In genomic region chr16:29202642-29203041, GRCh38 we compare ENCODE assay signal across 8 cellular contexts.
DNase-seq lines count a peak whose midpoint lies in the region; ATAC-seq and TF ChIP-seq lines count a peak whose summit lies in the region.
"Not testable (repeated sequence)": the region's sequence is repeated elsewhere in the genome, so short reads cannot be mapped to it uniquely, and the experiment has no call there.

No MANE protein-coding gene starts in this region.

- DNase-seq in D341Med (ENCODE audit: low spot score) (peak; percentile 47), NCI-H146 treated with DMSO at 0.1 percent for 48 hours (lab: John Stamatoyannopoulos, UW; ENCODE audit: unreplicated experiment) (peak; percentile 75), NCI-H510A (lab: John Stamatoyannopoulos, UW) (peak; percentile 91), endodermal cell (peak; percentile 80), neuronal stem cell (ENCODE audit: low spot score) (peak; percentile 35)
- DNase-seq in WTC11 (ENCODE audit: low spot score); left colon; transverse colon: not testable (repeated sequence)

- H3K14ac ChIP-seq in neuronal stem cell (ENCODE audit: low read length) = not testable (repeated sequence)

- H3K4ac ChIP-seq in neuronal stem cell (ENCODE audit: low read length) = not testable (repeated sequence)

- CTCF ChIA-PET in WTC11 (lab: Charles Lee) = not testable (repeated sequence)

- H2AK5ac ChIP-seq in neuronal stem cell (ENCODE audit: low read depth, low read length) = not testable (repeated sequence)

- 49 to 51% methylated on average over 4 to 9 of the region's 10 CpGs for WGBS in endodermal cell (ENCODE audit: insufficient coverage in 1 of 2, insufficient read length in 1 of 2), 2 experiments
- no CpG with 5 or more reads among the region's 10 CpGs for WGBS in neuronal stem cell (ENCODE audit: extremely low coverage in 2 of 2, insufficient read length in 2 of 2, insufficient replicate concordance in 1 of 2), 2 donors
- 41 to 53% methylated on average over 3 to 10 of the region's 10 CpGs for WGBS in transverse colon (ENCODE audit: low coverage in 1 of 2), 2 donors

- POLR2A ChIA-PET in WTC11 (lab: Charles Lee) = not testable (repeated sequence)

- not testable (repeated sequence) for H3K23ac ChIP-seq in neuronal stem cell (ENCODE audit: low read depth, low read length, poor library complexity)

- not testable (repeated sequence) for H2BK15ac ChIP-seq in neuronal stem cell (ENCODE audit: low read length)

- H3K36me3 ChIP-seq in endodermal cell (ENCODE audit: control insufficient read depth, insufficient read depth, low read length); neuronal stem cell (replicated peaks in 1 of 2; ENCODE audit: control insufficient read depth in 2 of 2, insufficient read depth in 2 of 2, low read length in 2 of 2); transverse colon: not testable (repeated sequence)

- not testable (repeated sequence) for TF ChIP-seq POLR2A in transverse colon (IDR thresholded peaks at IDR 0.05)

- H3K9ac ChIP-seq in endodermal cell (ENCODE audit: extremely low read depth, low read length, poor library complexity, severe bottlenecking); neuronal stem cell (ENCODE audit: low read depth, low read length, poor library complexity): not testable (repeated sequence)

- H3K27ac Mint-ChIP-seq in WTC11 = not testable (repeated sequence)
- peak overlapping the region; percentile 32 for H3K27ac Mint-ChIP-seq in endodermal cell

- H3K4me3 ChIP-seq in endodermal cell (ENCODE audit: low read length); neuronal stem cell (ENCODE audit: low read length in 2 of 2); transverse colon: not testable (repeated sequence)

- not testable (repeated sequence) for H3K9me3 ChIP-seq in endodermal cell (ENCODE audit: control insufficient read depth, low read length); neuronal stem cell (replicated peaks in 1 of 2; ENCODE audit: control insufficient read depth in 2 of 2, insufficient read depth in 1 of 2, low read depth in 1 of 2, low read length in 2 of 2); transverse colon

- not testable (repeated sequence) for H2BK5ac ChIP-seq in neuronal stem cell (ENCODE audit: low read length)

- not testable (repeated sequence) for H3K36me3 Mint-ChIP-seq in WTC11; endodermal cell (ENCODE audit: low read depth)

- not testable (repeated sequence) for H4K8ac ChIP-seq in neuronal stem cell (ENCODE audit: low read depth, low read length)

- not testable (repeated sequence) for H3K27ac ChIP-seq in endodermal cell (ENCODE audit: low read depth, low read length); neuronal stem cell (replicated peaks; ENCODE audit: low read length)
- peak overlapping the region; percentile 32 to 86 (median 82) for H3K27ac ChIP-seq in transverse colon

- H3K79me1 ChIP-seq in neuronal stem cell (ENCODE audit: low read depth, low read length) = not testable (repeated sequence)

- not testable (repeated sequence) for H3K4me3 Mint-ChIP-seq in WTC11
- peak overlapping the region; percentile 9 for H3K4me3 Mint-ChIP-seq in endodermal cell

- in situ Hi-C loops in transverse colon (cut with MboI; ENCODE audit: low pct_ligation_motif_present in 1 of 4, low pct_unique_long_range_greater_than_20kb in 1 of 4, low sequenced_read_pairs in 3 of 4) = not testable (repeated sequence)

- H3K4me1 Mint-ChIP-seq in WTC11 = peaks cover 16% of the 10 kb centered on the region
- H3K4me1 Mint-ChIP-seq in endodermal cell = peaks cover 16% of the 10 kb centered on the region

- not testable (repeated sequence) for H2BK120ac ChIP-seq in neuronal stem cell (ENCODE audit: low read depth, low read length)

- not testable (repeated sequence) for TF ChIP-seq CTCF in WTC11 (IDR thresholded peaks at IDR 0.05); endodermal cell (conservative IDR thresholded peaks at IDR 0.05); transverse colon (IDR thresholded peaks at IDR 0.05)

- H4K91ac ChIP-seq in neuronal stem cell (ENCODE audit: low read depth, low read length, poor library complexity) = not testable (repeated sequence)

- H2BK12ac ChIP-seq in neuronal stem cell (ENCODE audit: low read length) = not testable (repeated sequence)

- ATAC-seq in WTC11 (peak; percentile 74), left colon (peak; percentile 71)

- H3K4me2 ChIP-seq in neuronal stem cell (ENCODE audit: insufficient read depth, low read length, poor library complexity, severe bottlenecking) = not testable (repeated sequence)

- H3K27me3 Mint-ChIP-seq in WTC11 (ENCODE audit: low read depth) = not testable (repeated sequence)
- peaks cover 46% of the 10 kb centered on the region for H3K27me3 Mint-ChIP-seq in endodermal cell (ENCODE audit: insufficient read depth)

- H3K18ac ChIP-seq in neuronal stem cell (ENCODE audit: low read length) = not testable (repeated sequence)

- TF ChIP-seq EP300 in transverse colon (IDR thresholded peaks at IDR 0.05; ENCODE audit: low read depth) = not testable (repeated sequence)

- H3K27me3 ChIP-seq in endodermal cell (ENCODE audit: control insufficient read depth, insufficient read depth, low read length, poor library complexity, severe bottlenecking); neuronal stem cell (ENCODE audit: control insufficient read depth in 3 of 3, insufficient read depth in 3 of 3, low read depth in 1 of 3, low read length in 3 of 3); transverse colon: not testable (repeated sequence)

- H2AFZ ChIP-seq in neuronal stem cell (ENCODE audit: low read length) = not testable (repeated sequence)

- H3K9me3 Mint-ChIP-seq in WTC11 = peaks cover 20% of the 10 kb centered on the region
- not testable (repeated sequence) for H3K9me3 Mint-ChIP-seq in endodermal cell

- intact Hi-C loops in left colon (cut with DNase I, micrococcal nuclease); transverse colon (cut with DNase I; ENCODE audit: low total_unique reads): not testable (repeated sequence)

- not testable (repeated sequence) for H3K4me1 ChIP-seq in endodermal cell (ENCODE audit: control insufficient read depth, insufficient read depth, low read length); neuronal stem cell (ENCODE audit: control insufficient read depth in 2 of 2, insufficient read depth in 1 of 2, low read depth in 1 of 2, low read length in 2 of 2)
- peaks cover 5 to 22% (median 10%) of the 10 kb centered on the region in 4 donors for H3K4me1 ChIP-seq in transverse colon
